7 cellular contexts compared by ENCODE assay signal in genomic region chr2:152658221-152658620, GRCh38.
"Had no signal": no experiment of that assay in that cellular context is flagged by ENCODE, and none has a peak within 500 bp of the region (broad histone marks: within the 10 kb centered on the region; RNA-seq: fewer than 3 reads in every experiment).

No MANE protein-coding gene starts in this region.

- H3K4me2 ChIP-seq: GM23338, KMS-11 had no signal

- ATAC-seq: GM23338 had no signal

- H3K27ac ChIP-seq: KMS-11 had no signal

- FAIRE-seq: H1, HTR-8/SVneo had no signal

- DNase-seq: H9, HCEC 1CT, KBM-7 had no signal

- H3K4me3 ChIP-seq: GM23338 had no signal

- H2AFZ ChIP-seq: GM23338 had no signal

- H3K9ac ChIP-seq: KMS-11 had no signal
